8 cellular contexts compared by ENCODE assay signal in genomic region chr2:216497808-216498366, GRCh38. TPM values are rescaled to one million over a fixed set of nuclear protein-coding genes. Genes with fewer than 3 reads are reported as not detected.
DNase-seq lines count a peak whose midpoint lies in the region; ATAC-seq, FAIRE-seq and TF ChIP-seq lines count a peak whose summit lies in the region.

No MANE protein-coding gene starts in this region.

- no peak for TF ChIP-seq POLR2A in spleen (IDR thresholded peaks at IDR 0.05)

- no peak for TF ChIP-seq CTCF in HFF-Myc (IDR thresholded peaks at IDR 0.05; ENCODE audit: low read depth, low read length, missing control alignments)
- TF ChIP-seq CTCF in hepatocyte (IDR thresholded peaks at IDR 0.05; ENCODE audit: poor library complexity) = no peak
- no peak for TF ChIP-seq CTCF in spleen (IDR thresholded peaks at IDR 0.05 in 8 of 11, conservative IDR thresholded peaks at IDR 0.05 in 3 of 11)
- no peak for TF ChIP-seq CTCF in D721Med (IDR thresholded peaks at IDR 0.05; ENCODE audit: insufficient read depth, missing control alignments)

- peaks cover 53% of the 10 kb centered on the region for H3K4me1 Mint-ChIP-seq in activated CD8-positive, alpha-beta T cell treated with anti-CD3 and anti-CD28 coated beads, Interleukin-2, amount 10 ng/mL, durations not matched to agents 7 days and 5 days (ENCODE audit: low read depth)

- H3K27ac ChIP-seq in hepatocyte (peak overlapping the region; percentile 59), spleen (peak overlapping the region; percentile 79 to 90 (median 86))

- H3K9me3 ChIP-seq in hepatocyte (ENCODE audit: low read depth) (no peaks in the 10 kb centered on the region), spleen (no peaks in the 10 kb centered on the region)

- peak overlapping the region; percentile 80 for H3K4me2 ChIP-seq in hepatocyte

- H2AFZ ChIP-seq in hepatocyte = peak overlapping the region; percentile 67

- H3K4me3 ChIP-seq in HFF-Myc (replicated peaks; ENCODE audit: low read depth, low read length) (peak overlapping the region; percentile 94), hepatocyte (peak overlapping the region; percentile 6), spleen (peak overlapping the region; percentile 59 to 90 (median 76))

- WGBS in hepatocyte (ENCODE audit: low lambda C conversion rate, missing lambda C conversion rate) = 71% methylated on average over 8 of the region's 8 CpGs
- 26 to 43% (median 41%) methylated on average over 8 of the region's 8 CpGs for WGBS in spleen, 5 donors

- no peak for FAIRE-seq in D721Med (lab: Jason Lieb, UNC)

- H3K9me2 ChIP-seq in hepatocyte (replicated peaks; ENCODE audit: insufficient read depth) = no peaks in the 10 kb centered on the region

- DNase-seq in HFF-Myc (ENCODE audit: extremely low read depth, low read depth) = no peak
- no peak for DNase-seq in activated CD8-positive, alpha-beta T cell treated with anti-CD3 and anti-CD28 coated beads, Interleukin-2, amount 10 ng/mL, durations not matched to agents 7 days and 5 days
- no peak for DNase-seq in hepatocyte (ENCODE audit: low spot score)
- DNase-seq in spleen = no peak
- DNase-seq in D721Med (ENCODE audit: insufficient read length, low spot score) = no peak
- DNase-seq in SW480 (ENCODE audit: low spot score) = no peak
- no peak for DNase-seq in NCI-H82 treated with DMSO at 0.1 percent for 48 hours (lab: John Stamatoyannopoulos, UW; ENCODE audit: unreplicated experiment)

- H3K79me2 ChIP-seq in hepatocyte = peaks cover 45% of the 10 kb centered on the region

- peaks cover 27% of the 10 kb centered on the region for H3K4me1 ChIP-seq in hepatocyte (ENCODE audit: insufficient read depth)
- peaks cover 19 to 83% (median 56%) of the 10 kb centered on the region in 6 donors for H3K4me1 ChIP-seq in spleen

- no peak for ATAC-seq in activated CD8-positive, alpha-beta T cell treated with anti-CD3 and anti-CD28 coated beads, Interleukin-2, amount 10 ng/mL, durations not matched to agents 7 days and 5 days
- ATAC-seq in HG03175 (IDR thresholded peaks at IDR 0.05; ENCODE audit: unreplicated experiment) = no peak

- no peaks in the 10 kb centered on the region for H3K27me3 ChIP-seq in hepatocyte
- H3K27me3 ChIP-seq in spleen (replicated peaks in 1 of 7) = no peaks in the 10 kb centered on the region

- peak overlapping the region; percentile 96 for H3K4me3 Mint-ChIP-seq in activated CD8-positive, alpha-beta T cell treated with anti-CD3 and anti-CD28 coated beads, Interleukin-2, amount 10 ng/mL, durations not matched to agents 7 days and 5 days

- peaks cover 32% of the 10 kb centered on the region for H4K20me1 ChIP-seq in hepatocyte (ENCODE audit: insufficient read depth, poor library complexity, severe bottlenecking)

- peaks cover 14% of the 10 kb centered on the region for H3K36me3 ChIP-seq in hepatocyte (replicated peaks; ENCODE audit: insufficient read depth, low read depth)
- peaks cover 6 to 37% (median 32%) of the 10 kb centered on the region in 6 donors for H3K36me3 ChIP-seq in spleen

- intact Hi-C loops in spleen (cut with DNase I; ENCODE audit: low total_unique reads) = loop anchor here (10.0 kb wide), 1 partner anchor 83 kb away; the partner anchor contains the start of gene SMARCAL1

- CTCF ChIA-PET in activated CD8-positive, alpha-beta T cell treated with anti-CD3 and anti-CD28 coated beads, Interleukin-2, amount 10 ng/mL, durations not matched to agents 7 days and 5 days (lab: Charles Lee) = interaction anchor here (1.2 to 2.1 kb wide), 7 partner anchors 11 to 169 kb away, joined by 3 to 9 read pairs (median 4); no protein-coding TSS in a partner anchor

- H3K36me3 Mint-ChIP-seq in activated CD8-positive, alpha-beta T cell treated with anti-CD3 and anti-CD28 coated beads, Interleukin-2, amount 10 ng/mL, durations not matched to agents 7 days and 5 days (ENCODE audit: low read depth) = peaks cover 50% of the 10 kb centered on the region

- peak overlapping the region; percentile 95 for H3K27ac Mint-ChIP-seq in activated CD8-positive, alpha-beta T cell treated with anti-CD3 and anti-CD28 coated beads, Interleukin-2, amount 10 ng/mL, durations not matched to agents 7 days and 5 days

- H3K9me3 Mint-ChIP-seq in activated CD8-positive, alpha-beta T cell treated with anti-CD3 and anti-CD28 coated beads, Interleukin-2, amount 10 ng/mL, durations not matched to agents 7 days and 5 days (ENCODE audit: insufficient read depth) = no peaks in the 10 kb centered on the region

- H3K27me3 Mint-ChIP-seq in activated CD8-positive, alpha-beta T cell treated with anti-CD3 and anti-CD28 coated beads, Interleukin-2, amount 10 ng/mL, durations not matched to agents 7 days and 5 days (ENCODE audit: low read depth) = no peaks in the 10 kb centered on the region

- POLR2A ChIA-PET in activated CD8-positive, alpha-beta T cell treated with anti-CD3 and anti-CD28 coated beads, Interleukin-2, amount 10 ng/mL, durations not matched to agents 7 days and 5 days (lab: Charles Lee) = interaction anchor here (0.6 to 2.2 kb wide), 10 partner anchors 7 to 669 kb away, joined by 3 to 14 read pairs (median 4); partner anchors contain the start of gene IGFBP2

RNA-seq across cellular contexts. Expression of gene RPL37A, which starts 0.8 kb away (rescaled TPM):
- total RNA-seq in activated CD8-positive, alpha-beta T cell treated with anti-CD3 and anti-CD28 coated beads, Interleukin-2, amount 10 ng/mL, durations not matched to agents 7 days and 5 days = 1,000 to 10,000 TPM; 2,232 to 2,277 TPM
- total RNA-seq in hepatocyte = 1,119 and 1,301 TPM in 2 replicates
- polyA plus RNA-seq in hepatocyte = 1,011 and 1,060 TPM in 2 replicates
- 1,000 to 10,000 TPM in 4 of 7 donors, 100 to 1,000 TPM in 3; 688 to 2,288 (median 1,633) TPM for total RNA-seq in spleen
- polyA plus RNA-seq in spleen = 1,000 to 10,000 TPM; 5,553 to 9,110 (median 7,989) TPM

Comparison
In these comparisons a context has a peak if more than half of its experiments do, and no peak if none do; other contexts are left out.
1. H3K4me3 ChIP-seq: peak in every context shown above with its lines; median percentile 94 in HFF-Myc; 76 in spleen; 6 in hepatocyte.